1 cellular context compared by ENCODE assay signal in genomic region chr10:50739618-50740350, GRCh38.
TF ChIP-seq lines count a peak whose summit lies in the region.

Gene ASAH2B, plus strand, starts transcription at chr10:50739936. Its CDS starts 5,195 bp downstream, at chr10:50745131.

TF ChIP-seq in GM23338, 12 proteins besides CTCF, POLR2A, EP300 and RAD21 (continued from another document):
- TF ChIP-seq, protein P1, sequence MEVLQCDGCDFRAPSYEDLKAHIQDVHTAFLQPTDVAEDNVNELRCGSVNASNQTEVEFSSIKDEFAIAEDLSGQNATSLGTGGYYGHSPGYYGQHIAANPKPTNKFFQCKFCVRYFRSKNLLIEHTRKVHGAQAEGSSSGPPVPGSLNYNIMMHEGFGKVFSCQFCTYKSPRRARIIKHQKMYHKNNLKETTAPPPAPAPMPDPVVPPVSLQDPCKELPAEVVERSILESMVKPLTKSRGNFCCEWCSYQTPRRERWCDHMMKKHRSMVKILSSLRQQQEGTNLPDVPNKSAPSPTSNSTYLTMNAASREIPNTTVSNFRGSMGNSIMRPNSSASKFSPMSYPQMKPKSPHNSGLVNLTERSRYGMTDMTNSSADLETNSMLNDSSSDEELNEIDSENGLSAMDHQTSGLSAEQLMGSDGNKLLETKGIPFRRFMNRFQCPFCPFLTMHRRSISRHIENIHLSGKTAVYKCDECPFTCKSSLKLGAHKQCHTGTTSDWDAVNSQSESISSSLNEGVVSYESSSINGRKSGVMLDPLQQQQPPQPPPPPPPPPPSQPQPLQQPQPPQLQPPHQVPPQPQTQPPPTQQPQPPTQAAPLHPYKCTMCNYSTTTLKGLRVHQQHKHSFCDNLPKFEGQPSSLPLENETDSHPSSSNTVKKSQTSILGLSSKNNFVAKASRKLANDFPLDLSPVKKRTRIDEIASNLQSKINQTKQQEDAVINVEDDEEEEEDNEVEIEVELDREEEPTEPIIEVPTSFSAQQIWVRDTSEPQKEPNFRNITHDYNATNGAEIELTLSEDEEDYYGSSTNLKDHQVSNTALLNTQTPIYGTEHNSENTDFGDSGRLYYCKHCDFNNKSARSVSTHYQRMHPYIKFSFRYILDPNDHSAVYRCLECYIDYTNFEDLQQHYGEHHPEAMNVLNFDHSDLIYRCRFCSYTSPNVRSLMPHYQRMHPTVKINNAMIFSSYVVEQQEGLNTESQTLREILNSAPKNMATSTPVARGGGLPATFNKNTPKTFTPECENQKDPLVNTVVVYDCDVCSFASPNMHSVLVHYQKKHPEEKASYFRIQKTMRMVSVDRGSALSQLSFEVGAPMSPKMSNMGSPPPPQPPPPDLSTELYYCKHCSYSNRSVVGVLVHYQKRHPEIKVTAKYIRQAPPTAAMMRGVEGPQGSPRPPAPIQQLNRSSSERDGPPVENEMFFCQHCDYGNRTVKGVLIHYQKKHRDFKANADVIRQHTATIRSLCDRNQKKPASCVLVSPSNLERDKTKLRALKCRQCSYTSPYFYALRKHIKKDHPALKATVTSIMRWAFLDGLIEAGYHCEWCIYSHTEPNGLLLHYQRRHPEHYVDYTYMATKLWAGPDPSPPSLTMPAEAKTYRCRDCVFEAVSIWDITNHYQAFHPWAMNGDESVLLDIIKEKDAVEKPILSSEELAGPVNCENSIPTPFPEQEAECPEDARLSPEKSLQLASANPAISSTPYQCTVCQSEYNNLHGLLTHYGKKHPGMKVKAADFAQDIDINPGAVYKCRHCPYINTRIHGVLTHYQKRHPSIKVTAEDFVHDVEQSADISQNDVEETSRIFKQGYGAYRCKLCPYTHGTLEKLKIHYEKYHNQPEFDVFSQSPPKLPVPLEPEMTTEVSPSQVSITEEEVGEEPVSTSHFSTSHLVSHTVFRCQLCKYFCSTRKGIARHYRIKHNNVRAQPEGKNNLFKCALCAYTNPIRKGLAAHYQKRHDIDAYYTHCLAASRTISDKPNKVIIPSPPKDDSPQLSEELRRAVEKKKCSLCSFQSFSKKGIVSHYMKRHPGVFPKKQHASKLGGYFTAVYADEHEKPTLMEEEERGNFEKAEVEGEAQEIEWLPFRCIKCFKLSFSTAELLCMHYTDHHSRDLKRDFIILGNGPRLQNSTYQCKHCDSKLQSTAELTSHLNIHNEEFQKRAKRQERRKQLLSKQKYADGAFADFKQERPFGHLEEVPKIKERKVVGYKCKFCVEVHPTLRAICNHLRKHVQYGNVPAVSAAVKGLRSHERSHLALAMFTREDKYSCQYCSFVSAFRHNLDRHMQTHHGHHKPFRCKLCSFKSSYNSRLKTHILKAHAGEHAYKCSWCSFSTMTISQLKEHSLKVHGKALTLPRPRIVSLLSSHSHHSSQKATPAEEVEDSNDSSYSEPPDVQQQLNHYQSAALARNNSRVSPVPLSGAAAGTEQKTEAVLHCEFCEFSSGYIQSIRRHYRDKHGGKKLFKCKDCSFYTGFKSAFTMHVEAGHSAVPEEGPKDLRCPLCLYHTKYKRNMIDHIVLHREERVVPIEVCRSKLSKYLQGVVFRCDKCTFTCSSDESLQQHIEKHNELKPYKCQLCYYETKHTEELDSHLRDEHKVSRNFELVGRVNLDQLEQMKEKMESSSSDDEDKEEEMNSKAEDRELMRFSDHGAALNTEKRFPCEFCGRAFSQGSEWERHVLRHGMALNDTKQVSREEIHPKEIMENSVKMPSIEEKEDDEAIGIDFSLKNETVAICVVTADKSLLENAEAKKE (CRISPR knock-in tag; IDR thresholded peaks at IDR 0.05): no peak
- no peak for TF ChIP-seq NANOG (IDR thresholded peaks at IDR 0.05; ENCODE audit: borderline replicate concordance)
TF ChIP-seq in GM23338: peak in this region for 2.
